16 cellular contexts compared by ENCODE assay signal in the genomic region with DNA sequence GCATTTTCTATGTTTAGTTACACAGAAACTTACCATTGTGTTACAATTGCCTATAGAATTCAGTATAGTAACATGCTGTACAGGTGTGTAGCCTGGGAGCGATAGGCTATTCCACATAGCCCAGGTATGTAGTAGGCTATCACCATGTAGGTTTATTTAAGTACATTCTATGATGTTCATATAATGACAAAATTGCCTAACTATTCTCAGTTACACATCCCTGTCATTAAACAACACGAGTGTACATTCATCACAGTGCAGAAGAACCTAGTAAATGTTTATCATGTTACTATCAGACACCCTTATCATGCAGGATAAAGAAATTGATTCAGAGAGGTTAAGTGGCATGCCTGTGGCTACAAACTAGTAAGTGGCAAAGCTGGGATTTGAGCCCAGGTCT. TPM values are rescaled to one million over a fixed set of nuclear protein-coding genes. Genes with fewer than 3 reads are reported as not detected.
DNase-seq lines count a peak whose midpoint lies in the region; ATAC-seq and TF ChIP-seq lines count a peak whose summit lies in the region.
"Had no signal": no experiment of that assay in that cellular context is flagged by ENCODE, and none has a peak within 500 bp of the region (broad histone marks: within the 10 kb centered on the region; RNA-seq: fewer than 3 reads in every experiment).

No MANE protein-coding gene starts in this region.

- TF ChIP-seq CTCF in mammary epithelial cell (conservative IDR thresholded peaks at IDR 0.05 in 1 of 2, IDR thresholded peaks at IDR 0.05 in 1 of 2; ENCODE audit: extremely low read depth in 1 of 2, insufficient read depth in 1 of 2, low read depth in 1 of 2, low read length in 2 of 2), result no peak
- no peak for TF ChIP-seq CTCF in breast epithelium (IDR thresholded peaks at IDR 0.05)

- intact Hi-C loops in mammary epithelial cell (cut with micrococcal nuclease) (no loop called here), breast epithelium (cut with DNase I; ENCODE audit: low total_unique reads) (no loop called here)

- H3K4me2 ChIP-seq in mammary epithelial cell (ENCODE audit: insufficient read depth, low read depth, low read length) (no peak overlapping the region), GM23248 (ENCODE audit: unreplicated experiment) (no peak overlapping the region)
- H3K4me2 ChIP-seq: BLaER1, GM23338 had no signal

- H3K9me2 ChIP-seq in GM23248 (ENCODE audit: insufficient read depth), result no peaks in the 10 kb centered on the region

- DNase-seq in mammary epithelial cell (no peak), breast epithelium (ENCODE audit: low spot score in 2 of 2) (no peak), GM23248 (no peak), NCI-H2029 (lab: John Stamatoyannopoulos, UW) (peak; percentile 2), NCI-H774 (lab: John Stamatoyannopoulos, UW) (no peak)
- DNase-seq in stimulated activated naive CD8-positive, alpha-beta T cell treated with anti-CD3 and anti-CD28 coated beads, Interleukin-15, amount 100 ng/mL, for 72 hours, result no peak
- DNase-seq: Caco-2; CD4-positive, CD25-positive, alpha-beta regulatory T cell; CD8-positive, alpha-beta T cell; DMS153; DND-41; H9 had no signal

- H3K9me3 Mint-ChIP-seq in stimulated activated naive CD8-positive, alpha-beta T cell treated with anti-CD3 and anti-CD28 coated beads, Interleukin-15, amount 100 ng/mL, for 72 hours, result no peaks in the 10 kb centered on the region
- H3K9me3 Mint-ChIP-seq: CD4-positive, CD25-positive, alpha-beta regulatory T cell; CD8-positive, alpha-beta T cell; GM23338; H9 had no signal

- H3K27me3 ChIP-seq in mammary epithelial cell (ENCODE audit: insufficient read depth, low read length) (no peaks in the 10 kb centered on the region), breast epithelium (no peaks in the 10 kb centered on the region), GM23248 (replicated peaks; ENCODE audit: insufficient read depth) (no peaks in the 10 kb centered on the region)
- H3K27me3 ChIP-seq: BLaER1 had no signal

- H3K9ac ChIP-seq in mammary epithelial cell (ENCODE audit: insufficient read depth, low read length) (no peak overlapping the region), GM23248 (no peak overlapping the region)
- H3K9ac ChIP-seq: BLaER1 had no signal

- H4K20me1 ChIP-seq in mammary epithelial cell (ENCODE audit: insufficient read depth, low read length) (no peaks in the 10 kb centered on the region), GM23248 (ENCODE audit: insufficient read depth) (no peaks in the 10 kb centered on the region)
- H4K20me1 ChIP-seq: BLaER1 had no signal

- H2AFZ ChIP-seq in mammary epithelial cell (ENCODE audit: low read depth, low read length) (peak overlapping the region; percentile 46), GM23248 (0 out of 2 replicates have a peak overlapping the region, but pooled peaks have one; percentile 25)
- H2AFZ ChIP-seq: GM23338 had no signal

- no peak for TF ChIP-seq POLR2A in breast epithelium (IDR thresholded peaks at IDR 0.05)

- H3K4me3 ChIP-seq in mammary epithelial cell (replicated peaks in 1 of 3; ENCODE audit: insufficient read depth in 1 of 3, low read depth in 2 of 3, low read length in 3 of 3) (no peak overlapping the region), breast epithelium (no peak overlapping the region), GM23248 (no peak overlapping the region)
- H3K4me3 ChIP-seq: BLaER1, GM23338 had no signal

- no peaks in the 10 kb centered on the region for H3F3A ChIP-seq in GM23248 (ENCODE audit: insufficient read depth)

- no peak for ATAC-seq in stimulated activated naive CD8-positive, alpha-beta T cell treated with anti-CD3 and anti-CD28 coated beads, Interleukin-15, amount 100 ng/mL, for 72 hours
- ATAC-seq: CD8-positive, alpha-beta T cell had no signal

- no peaks in the 10 kb centered on the region for H3K4me1 ChIP-seq in mammary epithelial cell (ENCODE audit: insufficient read depth, low read length)
- H3K4me1 ChIP-seq in breast epithelium, result no peaks in the 10 kb centered on the region
- no peaks in the 10 kb centered on the region for H3K4me1 ChIP-seq in GM23248 (ENCODE audit: insufficient read depth)
- H3K4me1 ChIP-seq: BLaER1, Caco-2 had no signal

- in situ Hi-C loops in mammary epithelial cell (cut with MboI; ENCODE audit: low sequenced_read_pairs in 2 of 2), result no loop called here
- in situ Hi-C loops in GM23248 (cut with MboI), result no loop called here

- H3K27ac ChIP-seq in mammary epithelial cell (ENCODE audit: insufficient read depth, low read depth, low read length) (no peak overlapping the region), breast epithelium (no peak overlapping the region), GM23248 (no peak overlapping the region)
- H3K27ac ChIP-seq: BLaER1, C4-2B had no signal

- H3K9me3 ChIP-seq in mammary epithelial cell (replicated peaks; ENCODE audit: insufficient read depth, low read length) (no peaks in the 10 kb centered on the region), breast epithelium (no peaks in the 10 kb centered on the region), GM23248 (ENCODE audit: low read depth) (no peaks in the 10 kb centered on the region)
- H3K9me3 ChIP-seq: BLaER1, Caco-2 had no signal

- H3K27me3 Mint-ChIP-seq in stimulated activated naive CD8-positive, alpha-beta T cell treated with anti-CD3 and anti-CD28 coated beads, Interleukin-15, amount 100 ng/mL, for 72 hours, result peaks cover 36% of the 10 kb centered on the region

- H3K4me3 Mint-ChIP-seq in stimulated activated naive CD8-positive, alpha-beta T cell treated with anti-CD3 and anti-CD28 coated beads, Interleukin-15, amount 100 ng/mL, for 72 hours, result no peak overlapping the region
- H3K4me3 Mint-ChIP-seq: B cell; CD4-positive, CD25-positive, alpha-beta regulatory T cell; CD8-positive, alpha-beta T cell; GM23338; H9 had no signal

- H3K4me1 Mint-ChIP-seq in stimulated activated naive CD8-positive, alpha-beta T cell treated with anti-CD3 and anti-CD28 coated beads, Interleukin-15, amount 100 ng/mL, for 72 hours, result no peaks in the 10 kb centered on the region
- H3K4me1 Mint-ChIP-seq: B cell; CD4-positive, CD25-positive, alpha-beta regulatory T cell had no signal

- WGBS in mammary epithelial cell (ENCODE audit: low coverage, missing lambda C conversion rate), result 100% methylated on average over 2 of the region's 2 CpGs
- WGBS in GM23248 (ENCODE audit: low coverage in 1 of 2, low lambda C conversion rate in 2 of 2, missing lambda C conversion rate in 2 of 2), 2 experiments, result 94 to 96% methylated on average over 2 of the region's 2 CpGs

- no peaks in the 10 kb centered on the region for H3K79me2 ChIP-seq in mammary epithelial cell (ENCODE audit: insufficient read depth, low read length)
- no peaks in the 10 kb centered on the region for H3K79me2 ChIP-seq in GM23248 (ENCODE audit: insufficient read depth)

- no peak overlapping the region for H3K27ac Mint-ChIP-seq in stimulated activated naive CD8-positive, alpha-beta T cell treated with anti-CD3 and anti-CD28 coated beads, Interleukin-15, amount 100 ng/mL, for 72 hours
- H3K27ac Mint-ChIP-seq: B cell; CD4-positive, CD25-positive, alpha-beta regulatory T cell; CD8-positive, alpha-beta T cell; GM23338; H9 had no signal

- dilution Hi-C loops in mammary epithelial cell (cut with HindIII; ENCODE audit: low sequenced_read_pairs), result no loop called here

- no peaks in the 10 kb centered on the region for H3K36me3 ChIP-seq in mammary epithelial cell (ENCODE audit: insufficient read depth, low read length)
- H3K36me3 ChIP-seq in breast epithelium, result no peaks in the 10 kb centered on the region
- H3K36me3 ChIP-seq in GM23248 (ENCODE audit: low read depth), result no peaks in the 10 kb centered on the region
- H3K36me3 ChIP-seq: BLaER1 had no signal

- BruUV-seq in mammary epithelial cell (replicated peaks; lab: Mats Ljungman, UMichigan), result no TSS peak

- CTCF ChIA-PET in mammary epithelial cell (lab: Charles Lee; ENCODE audit: low non-redundant PET), result no interaction called here

RNA-seq across cellular contexts. Expression of a gene that starts 28.4 kb away (rescaled TPM):
- total RNA-seq in mammary epithelial cell (10 to 100 TPM; 20.8 to 21.2 TPM), breast epithelium (10 to 100 TPM; 42.0 to 57.5 (median 48.8) TPM)
- polyA plus RNA-seq in mammary epithelial cell (15.9 TPM), GM23248 (2016; fragmentation: Nextera tagmentation; extraction: Ambion mirVana) (31.9 and 34.9 TPM in 2 replicates)
- 41.6 TPM for polyA minus RNA-seq in mammary epithelial cell
- 41.7 and 66.5 TPM in 2 replicates for total RNA-seq in GM23248 (2014; rRNA removed; shearing (Covaris generic))
